31 cellular contexts compared by ENCODE assay signal in genomic region chr3:169053427-169053826, GRCh38.
"Had no signal": no experiment of that assay in that cellular context is flagged by ENCODE, and none has a peak within 500 bp of the region (broad histone marks: within the 10 kb centered on the region; RNA-seq: fewer than 3 reads in every experiment).

No MANE protein-coding gene starts in this region.

- H3K27me3 ChIP-seq: adrenal gland, body of pancreas, colonic mucosa, gastroesophageal sphincter had no signal

- H3K4me1 ChIP-seq: adrenal gland, body of pancreas, colonic mucosa, gastroesophageal sphincter had no signal

- H3K27ac ChIP-seq: adrenal gland, body of pancreas, colonic mucosa, gastroesophageal sphincter had no signal

- H3K27me3 Mint-ChIP-seq: activated CD4-positive, alpha-beta memory T cell treated with anti-CD3 and anti-CD28 coated beads for 36 hours; activated CD4-positive, alpha-beta T cell treated with anti-CD3 and anti-CD28 coated beads for 36 hours; activated CD4-positive, alpha-beta T cell treated with anti-CD3 and anti-CD28 coated beads, Interleukin-2, amount 10 ng/mL, durations not matched to agents 24 days and 14 days; activated CD8-positive, alpha-beta memory T cell treated with anti-CD3 and anti-CD28 coated beads, Interleukin-2, amount 10 ng/mL, durations not matched to agents 7 days and 5 days; activated naive CD8-positive, alpha-beta T cell treated with anti-CD3 and anti-CD28 coated beads for 36 hours; activated naive CD8-positive, alpha-beta T cell treated with anti-CD3 and anti-CD28 coated beads, Interleukin-2, amount 50 U/mL, for 24 hours; T-helper 17 cell had no signal

- H3K36me3 Mint-ChIP-seq: activated CD4-positive, alpha-beta memory T cell treated with anti-CD3 and anti-CD28 coated beads for 36 hours; activated CD8-positive, alpha-beta memory T cell treated with anti-CD3 and anti-CD28 coated beads, Interleukin-2, amount 10 ng/mL, durations not matched to agents 7 days and 5 days; activated naive CD4-positive, alpha-beta T cell treated with anti-CD3 and anti-CD28 coated beads, Interleukin-2, amount 50 U/mL, for 24 hours; activated naive CD8-positive, alpha-beta T cell treated with anti-CD3 and anti-CD28 coated beads for 36 hours had no signal

- H3K27ac Mint-ChIP-seq: activated CD4-positive, alpha-beta memory T cell treated with anti-CD3 and anti-CD28 coated beads for 36 hours; activated CD4-positive, alpha-beta T cell treated with anti-CD3 and anti-CD28 coated beads for 36 hours; activated CD4-positive, alpha-beta T cell treated with anti-CD3 and anti-CD28 coated beads, Interleukin-2, amount 10 ng/mL, durations not matched to agents 24 days and 14 days; activated CD8-positive, alpha-beta memory T cell treated with anti-CD3 and anti-CD28 coated beads, Interleukin-2, amount 10 ng/mL, durations not matched to agents 7 days and 5 days; activated CD8-positive, alpha-beta T cell treated with anti-CD3 and anti-CD28 coated beads, Interleukin-2, amount 10 ng/mL, durations not matched to agents 7 days and 5 days; activated naive CD4-positive, alpha-beta T cell treated with anti-CD3 and anti-CD28 coated beads for 36 hours; activated naive CD8-positive, alpha-beta T cell treated with anti-CD3 and anti-CD28 coated beads for 36 hours; activated naive CD8-positive, alpha-beta T cell treated with anti-CD3 and anti-CD28 coated beads, Interleukin-2, amount 50 U/mL, for 24 hours; activated T-helper 1 cell treated with anti-CD3 and anti-CD28 coated beads, Interleukin-12 subunit alpha, Interleukin-12 subunit beta, Interleukin-2, Interleukin-4 antibody, amounts not matched to agents 30 ng/mL and 10 ng/mL and 1 ng/mL, durations not matched to agents 14 hours and 24 hours and 36 hours; activated T-helper 2 cell treated with anti-CD3 and anti-CD28 coated beads, Interferon-gamma antibody, Interleukin-2, Interleukin-4, amounts not matched to agents 10 μg/mL and 5 μg/mL and 100 μg/mL, durations not matched to agents 14 hours and 24 hours and 36 hours; T-helper 17 cell; T-helper 2 cell treated with Interferon-gamma antibody and Interleukin-4, amounts not matched to agents 5 μg/mL and 100 μg/mL, for 36 hours had no signal

- H3K9me3 Mint-ChIP-seq: activated CD4-positive, alpha-beta memory T cell treated with anti-CD3 and anti-CD28 coated beads for 36 hours; activated CD4-positive, alpha-beta T cell treated with anti-CD3 and anti-CD28 coated beads, Interleukin-2, amount 10 ng/mL, durations not matched to agents 24 days and 14 days; activated naive CD4-positive, alpha-beta T cell treated with anti-CD3 and anti-CD28 coated beads for 36 hours; activated naive CD4-positive, alpha-beta T cell treated with anti-CD3 and anti-CD28 coated beads, Interleukin-2, amount 50 U/mL, for 24 hours; activated naive CD8-positive, alpha-beta T cell treated with anti-CD3 and anti-CD28 coated beads, Interleukin-2, amount 50 U/mL, for 24 hours; activated T-helper 1 cell treated with anti-CD3 and anti-CD28 coated beads, Interleukin-12 subunit alpha, Interleukin-12 subunit beta, Interleukin-2, Interleukin-4 antibody, amounts not matched to agents 30 ng/mL and 10 ng/mL and 1 ng/mL, durations not matched to agents 14 hours and 24 hours and 36 hours; activated T-helper 2 cell treated with anti-CD3 and anti-CD28 coated beads, Interferon-gamma antibody, Interleukin-2, Interleukin-4, amounts not matched to agents 10 μg/mL and 5 μg/mL and 100 μg/mL, durations not matched to agents 14 hours and 24 hours and 36 hours; T-helper 2 cell treated with Interferon-gamma antibody and Interleukin-4, amounts not matched to agents 5 μg/mL and 100 μg/mL, for 36 hours had no signal

- H3K36me3 ChIP-seq: adrenal gland, colonic mucosa, gastroesophageal sphincter had no signal

- H3K4me1 Mint-ChIP-seq: activated CD4-positive, alpha-beta T cell treated with anti-CD3 and anti-CD28 coated beads for 36 hours; activated CD4-positive, alpha-beta T cell treated with anti-CD3 and anti-CD28 coated beads, Interleukin-2, amount 10 ng/mL, durations not matched to agents 24 days and 14 days; activated CD8-positive, alpha-beta memory T cell treated with anti-CD3 and anti-CD28 coated beads, Interleukin-2, amount 10 ng/mL, durations not matched to agents 7 days and 5 days; activated naive CD4-positive, alpha-beta T cell treated with anti-CD3 and anti-CD28 coated beads, Interleukin-2, amount 50 U/mL, for 24 hours; activated naive CD8-positive, alpha-beta T cell treated with anti-CD3 and anti-CD28 coated beads for 36 hours; activated naive CD8-positive, alpha-beta T cell treated with anti-CD3 and anti-CD28 coated beads, Interleukin-2, amount 50 U/mL, for 24 hours; T-helper 17 cell had no signal

- DNase-seq: activated CD4-positive, alpha-beta memory T cell treated with anti-CD3 and anti-CD28 coated beads for 36 hours; activated CD4-positive, alpha-beta T cell treated with anti-CD3 and anti-CD28 coated beads for 36 hours; activated CD4-positive, alpha-beta T cell treated with anti-CD3 and anti-CD28 coated beads, Interleukin-2, amount 10 ng/mL, durations not matched to agents 24 days and 14 days; activated CD4-positive, CD25-positive, alpha-beta regulatory T cell; activated CD4-positive, CD25-positive, alpha-beta regulatory T cell treated with anti-CD3 and anti-CD28 coated beads, Interleukin-2, amount 50 U/mL, for 72 hours; activated CD8-positive, alpha-beta memory T cell treated with anti-CD3 and anti-CD28 coated beads, Interleukin-2, amount 10 ng/mL, durations not matched to agents 7 days and 5 days; activated CD8-positive, alpha-beta memory T cell treated with anti-CD3 and anti-CD28 coated beads, Interleukin-2, amount 50 U/mL, for 4 hours; activated CD8-positive, alpha-beta T cell treated with anti-CD3 and anti-CD28 coated beads, Interleukin-2, amount 10 ng/mL, durations not matched to agents 7 days and 5 days; activated effector memory CD4-positive, alpha-beta T cell treated with anti-CD3 and anti-CD28 coated beads, Interleukin-2, amount 50 U/mL, for 16 hours; activated naive CD4-positive, alpha-beta T cell treated with anti-CD3 and anti-CD28 coated beads for 36 hours; activated naive CD8-positive, alpha-beta T cell treated with anti-CD3 and anti-CD28 coated beads for 36 hours; activated naive CD8-positive, alpha-beta T cell treated with anti-CD3 and anti-CD28 coated beads, Interleukin-2, amount 50 U/mL, for 24 hours; activated T-cell treated with anti-CD3 and anti-CD28 coated beads, Interleukin-2, amount 50 U/mL, for 1 hour; activated T-cell treated with anti-CD3 and anti-CD28 coated beads, Interleukin-2, amount 50 U/mL, for 48 hours; adrenal gland; amygdala; aorta; body of pancreas; central memory CD4-positive, alpha-beta T cell; cerebellar nuclear complex; colonic mucosa; effector CD8-positive, alpha-beta T cell; foreskin melanocyte; T-helper 1 cell; T-helper 17 cell; T1000 had no signal

- H3K9me3 ChIP-seq: adrenal gland, body of pancreas, colonic mucosa, gastroesophageal sphincter had no signal

- H3K4me3 ChIP-seq: adrenal gland, body of pancreas, colonic mucosa, gastroesophageal sphincter had no signal

- ATAC-seq: activated CD4-positive, alpha-beta T cell treated with anti-CD3 and anti-CD28 coated beads for 36 hours; activated CD8-positive, alpha-beta memory T cell treated with anti-CD3 and anti-CD28 coated beads, Interleukin-2, amount 10 ng/mL, durations not matched to agents 7 days and 5 days; activated CD8-positive, alpha-beta T cell treated with anti-CD3 and anti-CD28 coated beads, Interleukin-2, amount 10 ng/mL, durations not matched to agents 7 days and 5 days; activated naive CD8-positive, alpha-beta T cell treated with anti-CD3 and anti-CD28 coated beads, Interleukin-2, amount 50 U/mL, for 24 hours; body of pancreas; gastroesophageal sphincter; T-helper 17 cell had no signal

- H3K4me3 Mint-ChIP-seq: activated CD4-positive, alpha-beta memory T cell treated with anti-CD3 and anti-CD28 coated beads for 36 hours; activated CD4-positive, alpha-beta T cell treated with anti-CD3 and anti-CD28 coated beads for 36 hours; activated CD4-positive, alpha-beta T cell treated with anti-CD3 and anti-CD28 coated beads, Interleukin-2, amount 10 ng/mL, durations not matched to agents 24 days and 14 days; activated CD8-positive, alpha-beta memory T cell treated with anti-CD3 and anti-CD28 coated beads, Interleukin-2, amount 10 ng/mL, durations not matched to agents 7 days and 5 days; activated CD8-positive, alpha-beta T cell treated with anti-CD3 and anti-CD28 coated beads, Interleukin-2, amount 10 ng/mL, durations not matched to agents 7 days and 5 days; activated naive CD4-positive, alpha-beta T cell treated with anti-CD3 and anti-CD28 coated beads for 36 hours; activated naive CD4-positive, alpha-beta T cell treated with anti-CD3 and anti-CD28 coated beads, Interleukin-2, amount 50 U/mL, for 24 hours; activated naive CD8-positive, alpha-beta T cell treated with anti-CD3 and anti-CD28 coated beads for 36 hours; activated naive CD8-positive, alpha-beta T cell treated with anti-CD3 and anti-CD28 coated beads, Interleukin-2, amount 50 U/mL, for 24 hours; activated T-helper 1 cell treated with anti-CD3 and anti-CD28 coated beads, Interleukin-12 subunit alpha, Interleukin-12 subunit beta, Interleukin-2, Interleukin-4 antibody, amounts not matched to agents 30 ng/mL and 10 ng/mL and 1 ng/mL, durations not matched to agents 14 hours and 24 hours and 36 hours; T-helper 17 cell; T-helper 2 cell treated with Interferon-gamma antibody and Interleukin-4, amounts not matched to agents 5 μg/mL and 100 μg/mL, for 36 hours had no signal
